ENCODE assay signal across 8 cellular contexts in the genomic region with DNA sequence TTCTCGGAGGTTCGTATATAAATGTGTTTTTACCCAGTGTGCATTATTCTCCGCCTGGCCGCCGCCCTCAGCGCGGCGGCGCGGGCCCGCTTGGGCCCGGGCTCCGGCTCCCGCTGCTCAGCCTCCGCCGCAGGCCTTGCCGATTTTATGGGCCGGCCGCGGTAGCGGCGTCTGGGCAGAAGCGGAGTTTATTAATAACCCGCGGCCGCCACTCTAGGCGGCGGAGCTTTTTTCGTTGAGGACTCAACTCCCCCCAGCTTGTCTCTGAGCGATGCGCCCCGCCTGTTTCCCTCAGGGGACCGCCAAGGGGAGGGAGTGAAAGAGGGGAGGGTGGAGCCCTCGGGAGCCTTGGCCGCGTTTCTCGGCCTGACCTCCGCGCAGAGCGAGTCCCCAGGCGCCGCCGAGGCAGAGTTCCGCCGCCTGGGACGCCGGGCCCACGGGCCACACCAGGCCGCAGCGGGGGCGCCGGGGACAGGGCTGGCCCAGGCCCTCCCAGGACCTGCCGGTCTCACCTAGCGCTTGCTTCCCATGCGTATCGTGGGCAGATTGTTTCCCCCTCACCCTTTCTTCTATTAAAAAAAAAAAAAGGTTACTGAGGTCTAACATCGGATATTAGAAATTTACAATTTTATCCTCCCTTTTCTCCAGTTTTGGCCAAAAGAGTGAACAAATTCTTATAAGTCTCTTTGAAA. TPM values are rescaled to one million over a fixed set of nuclear protein-coding genes. Genes with fewer than 3 reads are reported as not detected.
DNase-seq lines count a peak whose midpoint lies in the region; ATAC-seq lines count a peak whose summit lies in the region.

No MANE protein-coding gene starts in this region.

- intact Hi-C loops in CD4-positive, alpha-beta memory T cell (cut with micrococcal nuclease), result loop anchor here (1.0 to 5.0 kb wide), 7 partner anchors 147 to 1396 kb away; a partner anchor contains a TSS

- CTCF ChIA-PET in CD4-positive, alpha-beta memory T cell (lab: Charles Lee; ENCODE audit: partially characterized antibody), result interaction anchor here (0.5 to 3.3 kb wide), 5 partner anchors 13 to 501 kb away, joined by 3 to 12 read pairs (median 3); no protein-coding TSS in a partner anchor

- H3K79me1 ChIP-seq in mesenchymal stem cell (replicated peaks; ENCODE audit: low read length, poor library complexity, severe bottlenecking), result no peaks in the 10 kb centered on the region

- H2BK12ac ChIP-seq in mesenchymal stem cell (ENCODE audit: low read length in 2 of 2), result no peak overlapping the region

- H2BK5ac ChIP-seq in mesenchymal stem cell (ENCODE audit: low read depth, low read length, poor library complexity, severe bottlenecking), result peak overlapping the region; percentile 92

- no peak overlapping the region for H2AFZ ChIP-seq in mesenchymal stem cell (ENCODE audit: low read depth, low read length)

- H3K27ac Mint-ChIP-seq in CD4-positive, alpha-beta memory T cell, result peak overlapping the region; percentile 98 to 100 (median 99)
- H3K27ac Mint-ChIP-seq in effector memory CD8-positive, alpha-beta T cell, result peak overlapping the region; percentile 99

- H3K9ac ChIP-seq in mesenchymal stem cell (ENCODE audit: low read length), result peak overlapping the region; percentile 100

- H3K9me3 Mint-ChIP-seq in CD4-positive, alpha-beta memory T cell, result no peaks in the 10 kb centered on the region
- peaks cover 0 to 2% of the 10 kb centered on the region in 2 donors for H3K9me3 Mint-ChIP-seq in effector memory CD8-positive, alpha-beta T cell

- H3K4me1 Mint-ChIP-seq in CD4-positive, alpha-beta memory T cell, result peaks cover 16 to 43% (median 26%) of the 10 kb centered on the region in 4 donors
- peaks cover 17 to 24% of the 10 kb centered on the region in 2 donors for H3K4me1 Mint-ChIP-seq in effector memory CD8-positive, alpha-beta T cell (ENCODE audit: low read depth in 2 of 2)

- peak in 3 of 5 donors; percentile 82 to 86 (median 85) for DNase-seq in CD4-positive, alpha-beta memory T cell
- DNase-seq in NCI-H82 treated with DMSO at 0.1 percent for 48 hours (lab: John Stamatoyannopoulos, UW; ENCODE audit: unreplicated experiment) (peak; percentile 36), mesenchymal stem cell (peak; percentile 93)
- DNase-seq in activated CD8-positive, alpha-beta memory T cell treated with anti-CD3 and anti-CD28 coated beads for 4 hours (ENCODE audit: low read depth in 2 of 2), result peak; percentile 58 to 59
- DNase-seq in effector memory CD8-positive, alpha-beta T cell, result peak; percentile 76 to 79 (median 78)
- peak; percentile 68 for DNase-seq in stimulated activated CD8-positive, alpha-beta memory T cell treated with anti-CD3 and anti-CD28 coated beads, Interleukin-12 subunit alpha, Interleukin-12 subunit beta, amount 100 ng/mL, for 4 hours (ENCODE audit: low read depth)

- H3K23ac ChIP-seq in mesenchymal stem cell (ENCODE audit: low read length in 2 of 2), result no peak overlapping the region

- H4K8ac ChIP-seq in mesenchymal stem cell (ENCODE audit: low read length), result peak overlapping the region; percentile 78

- POLR2A ChIA-PET in CD4-positive, alpha-beta memory T cell (lab: Charles Lee; ENCODE audit: partially characterized antibody), result interaction anchor here (0.6 to 4.2 kb wide), 57 partner anchors 8 to 1474 kb away, joined by 3 to 70 read pairs (median 5); a partner anchor contains a TSS

- H3K4ac ChIP-seq in mesenchymal stem cell (ENCODE audit: low read depth in 1 of 2, low read length in 2 of 2), result peak overlapping the region; percentile 97 to 98

- peaks cover 3 to 12% of the 10 kb centered on the region in 2 donors for H3K36me3 Mint-ChIP-seq in CD4-positive, alpha-beta memory T cell
- peaks cover 27% of the 10 kb centered on the region for H3K36me3 Mint-ChIP-seq in effector memory CD8-positive, alpha-beta T cell (ENCODE audit: insufficient read depth)

- H3K14ac ChIP-seq in mesenchymal stem cell (ENCODE audit: low read length in 2 of 2), result peak overlapping the region; percentile 77 to 82

- peak overlapping the region; percentile 68 for H3K4me2 ChIP-seq in mesenchymal stem cell (ENCODE audit: low read length, poor library complexity, severe bottlenecking)

- peak overlapping the region; percentile 79 for H2BK120ac ChIP-seq in mesenchymal stem cell (ENCODE audit: low read depth, low read length)

- peak; percentile 48 for ATAC-seq in GM19438 (IDR thresholded peaks at IDR 0.05; ENCODE audit: low read depth, unreplicated experiment)
- ATAC-seq in HG03565 (IDR thresholded peaks at IDR 0.05; ENCODE audit: unreplicated experiment), result peak; percentile 35
- peak; percentile 56 for ATAC-seq in effector memory CD8-positive, alpha-beta T cell (replicated peaks)

- no peaks in the 10 kb centered on the region for H3K27me3 Mint-ChIP-seq in CD4-positive, alpha-beta memory T cell
- no peaks in the 10 kb centered on the region for H3K27me3 Mint-ChIP-seq in effector memory CD8-positive, alpha-beta T cell

- H3K27me3 ChIP-seq in CD4-positive, alpha-beta memory T cell (ENCODE audit: insufficient read depth, low read length), result no peaks in the 10 kb centered on the region
- no peaks in the 10 kb centered on the region for H3K27me3 ChIP-seq in mesenchymal stem cell (ENCODE audit: control insufficient read depth in 1 of 2, insufficient read depth in 1 of 2, low read length in 2 of 2)

- WGBS in mesenchymal stem cell, result under 1% methylated on average over 31 of the region's 57 CpGs

- H2BK15ac ChIP-seq in mesenchymal stem cell (ENCODE audit: low read depth, poor library complexity, severe bottlenecking), result no peak overlapping the region

- H3K36me3 ChIP-seq in CD4-positive, alpha-beta memory T cell (ENCODE audit: insufficient read depth, low read length), result no peaks in the 10 kb centered on the region
- no peaks in the 10 kb centered on the region for H3K36me3 ChIP-seq in mesenchymal stem cell (ENCODE audit: control insufficient read depth in 1 of 2, insufficient read depth in 2 of 2, low read depth in 1 of 2, low read length in 2 of 2)

- peak overlapping the region; percentile 95 for H3K27ac ChIP-seq in CD4-positive, alpha-beta memory T cell (ENCODE audit: low read depth, low read length)
- peak overlapping the region; percentile 96 for H3K27ac ChIP-seq in mesenchymal stem cell (ENCODE audit: low read length, poor library complexity, severe bottlenecking)

- peak overlapping the region; percentile 78 for H2AK5ac ChIP-seq in mesenchymal stem cell (ENCODE audit: low read length, severe bottlenecking)

- H3K4me1 ChIP-seq in CD4-positive, alpha-beta memory T cell (ENCODE audit: insufficient read depth, low read length), result peaks cover 33% of the 10 kb centered on the region
- peaks cover 5% of the 10 kb centered on the region for H3K4me1 ChIP-seq in mesenchymal stem cell (ENCODE audit: control insufficient read depth, insufficient read depth, low read depth, low read length)

- peak overlapping the region; percentile 71 to 88 for H3K4me3 ChIP-seq in CD4-positive, alpha-beta memory T cell (ENCODE audit: low read length in 2 of 2)
- H3K4me3 ChIP-seq in mesenchymal stem cell (ENCODE audit: insufficient read depth in 1 of 2, low read depth in 1 of 2, low read length in 2 of 2), result peak overlapping the region; percentile 67 to 89

- no peaks in the 10 kb centered on the region for H3K9me3 ChIP-seq in CD4-positive, alpha-beta memory T cell (ENCODE audit: control insufficient read depth in 1 of 2, low read length in 2 of 2)
- H3K9me3 ChIP-seq in mesenchymal stem cell (ENCODE audit: control insufficient read depth, low read length), result no peaks in the 10 kb centered on the region

- H3K4me3 Mint-ChIP-seq in CD4-positive, alpha-beta memory T cell, result peak overlapping the region; percentile 93 to 98 (median 97)
- H3K4me3 Mint-ChIP-seq in effector memory CD8-positive, alpha-beta T cell, result peak overlapping the region; percentile 97 to 98

- peak overlapping the region; percentile 94 to 96 for H3K18ac ChIP-seq in mesenchymal stem cell (ENCODE audit: low read depth in 1 of 2, low read length in 2 of 2)

- H4K91ac ChIP-seq in mesenchymal stem cell (ENCODE audit: low read length), result peak overlapping the region; percentile 88

RNA-seq across cellular contexts. Expression of a gene that starts 0.4 kb away (rescaled TPM):
- 10 to 100 TPM; 50.5 to 51.1 TPM for total RNA-seq in CD4-positive, alpha-beta memory T cell
- polyA plus RNA-seq in CD4-positive, alpha-beta memory T cell, result 10 to 100 TPM; 41.7 to 54.6 TPM
- polyA plus RNA-seq in mesenchymal stem cell (2013, experiment 1 of 2), result 12.3 TPM
- 11.8 TPM for polyA plus RNA-seq in mesenchymal stem cell (2013, experiment 2 of 2)

Comparison
In these comparisons a context has a peak if more than half of its experiments do, and no peak if none do; other contexts are left out.
1. Peak in every context shown above with its lines: DNase-seq, ATAC-seq, H3K4me3 ChIP-seq and H3K27ac ChIP-seq.
2. DNase-seq: peak in every context shown above with its lines; median percentile 93 in mesenchymal stem cell; 85 in CD4-positive, alpha-beta memory T cell; 78 in effector memory CD8-positive, alpha-beta T cell; 68 in stimulated activated CD8-positive, alpha-beta memory T cell treated with anti-CD3 and anti-CD28 coated beads, Interleukin-12 subunit alpha, Interleukin-12 subunit beta, amount 100 ng/mL, for 4 hours; 58 in activated CD8-positive, alpha-beta memory T cell treated with anti-CD3 and anti-CD28 coated beads for 4 hours; 36 in NCI-H82 treated with DMSO at 0.1 percent for 48 hours.